ENCODE assay signal across 34 cellular contexts in the genomic region with DNA sequence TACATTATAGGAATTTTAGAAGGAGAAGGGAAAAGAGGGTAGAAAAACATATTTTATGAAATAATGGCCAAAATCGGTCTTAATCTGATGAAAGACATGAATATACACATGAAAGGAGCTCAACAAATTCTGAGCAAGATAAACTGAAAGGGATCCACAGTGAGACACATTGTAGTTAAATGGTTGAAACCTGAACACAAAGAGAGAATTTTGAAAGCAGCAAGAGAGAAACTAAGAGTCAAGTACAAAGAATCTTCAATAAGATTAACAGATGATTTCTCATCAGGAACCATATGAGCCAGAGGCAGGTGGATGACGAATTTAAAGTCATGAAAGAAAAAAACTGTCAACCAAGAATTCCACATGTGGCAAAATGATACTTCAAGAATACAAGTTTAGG.
"Had no signal": no experiment of that assay in that cellular context is flagged by ENCODE, and none has a peak within 500 bp of the region (broad histone marks: within the 10 kb centered on the region; RNA-seq: fewer than 3 reads in every experiment).

No MANE protein-coding gene starts in this region.

- H3K4me1 ChIP-seq: ascending aorta had no signal

- ATAC-seq: activated CD4-positive, alpha-beta T cell treated with anti-CD3 and anti-CD28 coated beads for 36 hours; activated CD4-positive, CD25-positive, alpha-beta regulatory T cell treated with anti-CD3 and anti-CD28 coated beads, Interleukin-2, amount 50 U/mL, for 24 hours; activated CD8-positive, alpha-beta memory T cell treated with anti-CD3 and anti-CD28 coated beads, Interleukin-2, amount 10 ng/mL, durations not matched to agents 7 days and 5 days; activated CD8-positive, alpha-beta T cell treated with anti-CD3 and anti-CD28 coated beads, Interleukin-2, amount 10 ng/mL, durations not matched to agents 7 days and 5 days; activated naive CD4-positive, alpha-beta T cell treated with anti-CD3 and anti-CD28 coated beads, Interleukin-2, amount 50 U/mL, for 72 hours; activated naive CD8-positive, alpha-beta T cell treated with anti-CD3 and anti-CD28 coated beads, Interleukin-2, amount 50 U/mL, for 24 hours; activated T-cell treated with anti-CD3 and anti-CD28 coated beads, Interleukin-2, amount 50 U/mL, for 4 hours; activated T-cell treated with anti-CD3 and anti-CD28 coated beads, Interleukin-2, amount 50 U/mL, for 72 hours; activated T-helper 17 cell treated with anti-CD3 and anti-CD28 coated beads, Interleukin-2, amount 50 U/mL, for 72 hours; T-cell; T-helper 17 cell had no signal

- DNase-seq: activated CD4-positive, alpha-beta memory T cell treated with anti-CD3 and anti-CD28 coated beads, Interleukin-2, amount 10 ng/mL, durations not matched to agents 7 days and 5 days; activated CD4-positive, alpha-beta T cell treated with anti-CD3 and anti-CD28 coated beads for 1 hour; activated CD4-positive, alpha-beta T cell treated with anti-CD3 and anti-CD28 coated beads for 36 hours; activated CD4-positive, alpha-beta T cell treated with anti-CD3 and anti-CD28 coated beads for 48 hours; activated CD4-positive, alpha-beta T cell treated with anti-CD3 and anti-CD28 coated beads, Interleukin-2, amount 10 ng/mL, durations not matched to agents 7 days and 5 days; activated CD4-positive, alpha-beta T cell treated with anti-CD3 and anti-CD28 coated beads, Interleukin-2, amount 50 U/mL, for 48 hours; activated CD4-positive, CD25-positive, alpha-beta regulatory T cell; activated CD8-positive, alpha-beta memory T cell treated with anti-CD3 and anti-CD28 coated beads for 24 hours; activated CD8-positive, alpha-beta memory T cell treated with anti-CD3 and anti-CD28 coated beads, Interleukin-2, amount 10 ng/mL, durations not matched to agents 7 days and 5 days; activated CD8-positive, alpha-beta memory T cell treated with anti-CD3 and anti-CD28 coated beads, Interleukin-2, amount 50 U/mL, for 48 hours; activated CD8-positive, alpha-beta T cell treated with anti-CD3 and anti-CD28 coated beads, Interleukin-2, amount 10 ng/mL, durations not matched to agents 7 days and 5 days; activated effector memory CD4-positive, alpha-beta T cell treated with anti-CD3 and anti-CD28 coated beads, Interleukin-2, amount 50 U/mL, for 16 hours; activated gamma-delta T cell treated with Interleukin-2 at 50 U/mL for 16 hours; activated naive CD4-positive, alpha-beta T cell; activated naive CD4-positive, alpha-beta T cell treated with anti-CD3 and anti-CD28 coated beads for 36 hours; activated naive CD4-positive, alpha-beta T cell treated with anti-CD3 and anti-CD28 coated beads, Interleukin-2, amount 50 U/mL, for 16 hours; activated naive CD8-positive, alpha-beta T cell treated with anti-CD3 and anti-CD28 coated beads, Interleukin-2, amount 10 ng/mL, durations not matched to agents 7 days and 5 days; activated naive CD8-positive, alpha-beta T cell treated with anti-CD3 and anti-CD28 coated beads, Interleukin-2, amount 50 U/mL, for 24 hours; activated T-cell treated with anti-CD3 and anti-CD28 coated beads, Interleukin-2, amount 50 U/mL, for 4 hours; activated T-cell treated with anti-CD3 and anti-CD28 coated beads, Interleukin-2, amount 50 U/mL, for 72 hours; amygdala; anterior cingulate cortex; caudate nucleus; cerebellar nuclear complex; T-cell; T-helper 17 cell; T1000 had no signal

- H3K27ac ChIP-seq: ascending aorta, cardiac muscle cell, VCaP had no signal

- H3K4me3 ChIP-seq: ascending aorta, cardiac muscle cell had no signal

- H3K27me3 ChIP-seq: ascending aorta, cardiac muscle cell had no signal

- FAIRE-seq: bronchial epithelial cell had no signal

- H3K36me3 ChIP-seq: ascending aorta, cardiac muscle cell had no signal
